Comparison of ENCODE assay signal across 14 cellular contexts in the genomic region with DNA sequence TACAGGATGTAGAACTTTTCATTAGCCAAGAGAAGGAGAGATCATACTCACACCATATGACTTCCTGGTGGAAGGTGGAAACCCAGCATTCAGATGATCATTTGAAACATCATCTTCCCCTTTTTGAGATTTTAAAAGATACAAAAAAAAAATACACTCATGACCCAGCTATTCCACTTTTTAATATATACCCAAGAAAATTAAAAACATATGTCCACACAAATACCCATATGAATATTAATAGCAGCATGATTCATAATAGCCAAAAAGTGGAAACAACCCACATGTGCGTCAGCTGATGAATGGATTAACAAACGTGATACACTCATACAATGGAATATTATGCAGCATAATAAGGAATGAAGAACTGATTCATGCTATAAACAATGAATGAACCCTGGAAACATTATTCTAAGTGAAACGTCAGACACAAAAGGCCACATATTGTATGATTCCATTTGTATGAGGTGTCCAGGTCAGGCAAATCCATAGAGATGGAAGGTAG.
DNase-seq lines count a peak whose midpoint lies in the region; ATAC-seq, FAIRE-seq and TF ChIP-seq lines count a peak whose summit lies in the region.
"Had no signal": no experiment of that assay in that cellular context is flagged by ENCODE, and none has a peak within 500 bp of the region (broad histone marks: within the 10 kb centered on the region; RNA-seq: fewer than 3 reads in every experiment).

No MANE protein-coding gene starts in this region.

- TF ChIP-seq CTCF in activated B cell treated with CpG ODN at 0.5 μM for 24 hours (IDR thresholded peaks at IDR 0.05) = no peak
- TF ChIP-seq CTCF in fibroblast of the aortic adventitia (IDR thresholded peaks at IDR 0.05; ENCODE audit: insufficient read depth, low read length) = no peak

- H3K9me3 Mint-ChIP-seq in activated B cell treated with CpG ODN at 0.5 μM for 24 hours = no peaks in the 10 kb centered on the region
- H3K9me3 Mint-ChIP-seq in stimulated activated naive B cell treated with anti-CD40 and anti-IgM and Interleukin-4, amounts not matched to agents 10 μg/mL and 1 μg/mL and 100 μg/mL, for 72 hours = no peaks in the 10 kb centered on the region
- no peaks in the 10 kb centered on the region for H3K9me3 Mint-ChIP-seq in activated CD4-positive, alpha-beta T cell treated with anti-CD3 and anti-CD28 coated beads, Interleukin-2, amount 10 ng/mL, durations not matched to agents 24 days and 14 days
- H3K9me3 Mint-ChIP-seq: GM23338 had no signal

- TF ChIP-seq POLR2A in GM12892 (IDR thresholded peaks at IDR 0.05; ENCODE audit: low read depth, low read length) = no peak

- ATAC-seq in activated B cell treated with CpG ODN at 0.5 μM for 24 hours (ENCODE audit: low read depth) = no peak
- ATAC-seq in stimulated activated naive B cell treated with anti-CD40 and anti-IgM and Interleukin-4, amounts not matched to agents 10 μg/mL and 1 μg/mL and 100 μg/mL, for 72 hours (replicated peaks) = peak; percentile 42 to 60
- ATAC-seq: GM23338 had no signal

- peak; percentile 40 for FAIRE-seq in GM12892 (lab: Jason Lieb, UNC)

- H3K36me3 ChIP-seq in SJCRH30 = no peaks in the 10 kb centered on the region
- H3K36me3 ChIP-seq: right lobe of liver had no signal

- H3K27me3 Mint-ChIP-seq in activated B cell treated with CpG ODN at 0.5 μM for 24 hours = no peaks in the 10 kb centered on the region
- H3K27me3 Mint-ChIP-seq in stimulated activated naive B cell treated with anti-CD40 and anti-IgM and Interleukin-4, amounts not matched to agents 10 μg/mL and 1 μg/mL and 100 μg/mL, for 72 hours = no peaks in the 10 kb centered on the region
- H3K27me3 Mint-ChIP-seq in activated CD4-positive, alpha-beta T cell treated with anti-CD3 and anti-CD28 coated beads, Interleukin-2, amount 10 ng/mL, durations not matched to agents 24 days and 14 days = no peaks in the 10 kb centered on the region

- intact Hi-C loops in activated B cell treated with CpG ODN at 0.5 μM for 24 hours (cut with micrococcal nuclease) = no loop called here
- intact Hi-C loops in activated CD4-positive, alpha-beta T cell treated with anti-CD3 and anti-CD28 coated beads, Interleukin-2, amount 10 ng/mL, durations not matched to agents 24 days and 14 days (cut with micrococcal nuclease) = no loop called here

- H3K4me1 Mint-ChIP-seq in activated B cell treated with CpG ODN at 0.5 μM for 24 hours = peaks cover 17% of the 10 kb centered on the region
- H3K4me1 Mint-ChIP-seq in stimulated activated naive B cell treated with anti-CD40 and anti-IgM and Interleukin-4, amounts not matched to agents 10 μg/mL and 1 μg/mL and 100 μg/mL, for 72 hours = peaks cover 11 to 18% of the 10 kb centered on the region in 2 donors
- H3K4me1 Mint-ChIP-seq in activated CD4-positive, alpha-beta T cell treated with anti-CD3 and anti-CD28 coated beads, Interleukin-2, amount 10 ng/mL, durations not matched to agents 24 days and 14 days = peaks cover 16% of the 10 kb centered on the region

- H3K27me3 ChIP-seq in SJCRH30 = no peaks in the 10 kb centered on the region; the same call in 1 of the 2 replicates
- H3K27me3 ChIP-seq: right lobe of liver had no signal

- H3K4me3 ChIP-seq in fibroblast of the aortic adventitia (ENCODE audit: low read depth, low read length) (no peak overlapping the region), SJCRH30 (no peak overlapping the region)
- H3K4me3 ChIP-seq: GM23338, right lobe of liver had no signal

- no peak overlapping the region for H3K27ac ChIP-seq in SJCRH30
- H3K27ac ChIP-seq: right lobe of liver had no signal

- no peak overlapping the region for H3K4me3 Mint-ChIP-seq in activated B cell treated with CpG ODN at 0.5 μM for 24 hours
- no peak overlapping the region for H3K4me3 Mint-ChIP-seq in stimulated activated naive B cell treated with anti-CD40 and anti-IgM and Interleukin-4, amounts not matched to agents 10 μg/mL and 1 μg/mL and 100 μg/mL, for 72 hours
- H3K4me3 Mint-ChIP-seq in activated CD4-positive, alpha-beta T cell treated with anti-CD3 and anti-CD28 coated beads, Interleukin-2, amount 10 ng/mL, durations not matched to agents 24 days and 14 days = no peak overlapping the region
- H3K4me3 Mint-ChIP-seq: GM23338 had no signal

- no peaks in the 10 kb centered on the region for H3K4me1 ChIP-seq in SJCRH30
- H3K4me1 ChIP-seq: right lobe of liver had no signal

- POLR2A ChIA-PET in activated B cell treated with CpG ODN at 0.5 μM for 24 hours (lab: Charles Lee) = no interaction called here

- CTCF ChIA-PET in activated B cell treated with CpG ODN at 0.5 μM for 24 hours (lab: Charles Lee) = no interaction called here

- DNase-seq in GM12892 (ENCODE audit: insufficient read length) = no peak
- DNase-seq in activated B cell treated with CpG ODN at 0.5 μM for 24 hours = no peak
- peak; percentile 98 for DNase-seq in fibroblast of the aortic adventitia (ENCODE audit: low read depth)
- no peak for DNase-seq in stimulated activated naive B cell treated with anti-CD40 and anti-IgM and Interleukin-4, amounts not matched to agents 10 μg/mL and 1 μg/mL and 100 μg/mL, for 72 hours
- no peak for DNase-seq in activated T-cell treated with anti-CD3 and anti-CD28 coated beads for 4 hours
- DNase-seq in activated gamma-delta T cell treated with Interleukin-2 at 50 U/mL for 16 hours = no peak
- no peak for DNase-seq in SJCRH30
- no peak for DNase-seq in activated CD4-positive, alpha-beta T cell treated with anti-CD3 and anti-CD28 coated beads, Interleukin-2, amount 10 ng/mL, durations not matched to agents 24 days and 14 days
- DNase-seq: DND-41, head of caudate nucleus, midbrain, NCI-H510A treated with DMSO at 0.1 percent for 48 hours, right lobe of liver had no signal

- H3K27ac Mint-ChIP-seq in activated B cell treated with CpG ODN at 0.5 μM for 24 hours = peak overlapping the region; percentile 16
- peak overlapping the region; percentile 74 for H3K27ac Mint-ChIP-seq in stimulated activated naive B cell treated with anti-CD40 and anti-IgM and Interleukin-4, amounts not matched to agents 10 μg/mL and 1 μg/mL and 100 μg/mL, for 72 hours
- no peak overlapping the region for H3K27ac Mint-ChIP-seq in activated CD4-positive, alpha-beta T cell treated with anti-CD3 and anti-CD28 coated beads, Interleukin-2, amount 10 ng/mL, durations not matched to agents 24 days and 14 days
- H3K27ac Mint-ChIP-seq: GM23338 had no signal

- H3K9me3 ChIP-seq in SJCRH30 (replicated peaks) = no peaks in the 10 kb centered on the region
- H3K9me3 ChIP-seq: right lobe of liver had no signal

- no peaks in the 10 kb centered on the region for H3K36me3 Mint-ChIP-seq in activated B cell treated with CpG ODN at 0.5 μM for 24 hours (ENCODE audit: low read depth)
- H3K36me3 Mint-ChIP-seq in stimulated activated naive B cell treated with anti-CD40 and anti-IgM and Interleukin-4, amounts not matched to agents 10 μg/mL and 1 μg/mL and 100 μg/mL, for 72 hours = no peaks in the 10 kb centered on the region
- H3K36me3 Mint-ChIP-seq in activated CD4-positive, alpha-beta T cell treated with anti-CD3 and anti-CD28 coated beads, Interleukin-2, amount 10 ng/mL, durations not matched to agents 24 days and 14 days (ENCODE audit: low read depth) = no peaks in the 10 kb centered on the region
